Comparison of ENCODE assay signal across 8 cellular contexts in the genomic region with DNA sequence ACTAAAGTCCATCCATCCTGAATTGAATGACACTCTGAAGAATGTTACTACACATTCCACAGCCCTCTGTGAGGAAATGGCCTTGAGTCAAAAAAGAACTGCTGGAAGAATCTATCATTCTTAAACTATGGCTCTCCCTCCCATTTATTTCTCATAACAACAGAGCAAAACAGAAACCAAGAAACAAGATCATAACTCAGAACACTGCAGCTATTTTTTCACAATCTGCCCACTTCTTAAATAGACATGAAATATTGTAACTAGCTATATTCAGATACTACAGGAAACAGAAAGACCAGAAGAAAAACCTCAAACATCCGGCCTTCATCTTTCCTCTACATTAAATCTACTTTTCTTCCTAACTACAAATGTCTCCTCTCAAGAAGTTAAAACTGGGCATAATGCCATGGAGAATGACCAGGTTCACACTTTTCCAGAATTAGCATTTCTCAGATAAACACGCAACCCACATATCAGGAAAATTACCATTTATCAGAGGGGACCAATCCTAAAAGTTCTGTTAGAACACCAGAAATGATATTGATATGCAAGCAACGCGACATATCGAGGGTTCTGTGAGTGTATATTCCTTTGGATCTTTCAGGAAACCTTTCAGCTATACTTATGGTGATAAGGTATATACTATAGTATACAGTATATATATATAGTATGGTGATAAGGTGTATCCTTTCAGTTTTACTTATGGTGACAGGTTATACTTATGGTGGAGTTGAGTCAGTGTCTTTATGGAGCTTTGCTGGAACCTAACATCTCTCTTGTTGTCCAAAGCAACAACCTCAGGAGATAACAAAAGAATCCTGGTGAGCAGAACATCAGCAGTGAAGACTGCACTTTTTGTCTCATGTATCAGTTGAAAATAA.
A peak's percentile ranks its signal among the peaks of the same experiment; 100 is the strongest.
DNase-seq lines count a peak whose midpoint lies in the region; ATAC-seq and TF ChIP-seq lines count a peak whose summit lies in the region.

No MANE protein-coding gene starts in this region.

- peaks cover 48% of the 10 kb centered on the region for H3K4me1 Mint-ChIP-seq in CD14-positive monocyte

- WGBS in liver: 66% methylated on average over 5 of the region's 5 CpGs
- 81% methylated on average over 5 of the region's 5 CpGs for WGBS in prostate gland

- H3K4me1 ChIP-seq in liver (ENCODE audit: control insufficient read depth in 4 of 4, insufficient read depth in 4 of 4, low read length in 3 of 4): peaks cover 0 to 25% (median 3%) of the 10 kb centered on the region in 4 donors
- H3K4me1 ChIP-seq in prostate gland (replicated peaks): peaks cover 4% of the 10 kb centered on the region

- peak overlapping the region in 1 of 2 donors; percentile 64 for H3K9ac ChIP-seq in liver (ENCODE audit: low read depth in 1 of 2, low read length in 2 of 2)

- peaks cover 0 to 3% (median 2%) of the 10 kb centered on the region in 3 donors for H3K27me3 Mint-ChIP-seq in CD14-positive monocyte (ENCODE audit: low read depth in 3 of 3)

- H3K9me3 ChIP-seq in liver (ENCODE audit: control insufficient read depth in 4 of 4, low read length in 3 of 4) (no peaks in the 10 kb centered on the region), prostate gland (no peaks in the 10 kb centered on the region)

- peak overlapping the region; percentile 37 to 96 (median 69) for H3K27ac Mint-ChIP-seq in CD14-positive monocyte
- H3K27ac Mint-ChIP-seq in activated naive CD4-positive, alpha-beta T cell treated with anti-CD3 and anti-CD28 coated beads, Interleukin-2, amount 50 U/mL, for 72 hours: peak overlapping the region; percentile 89 to 96

- intact Hi-C loops in CD14-positive monocyte (cut with micrococcal nuclease): loop anchor here in 1 of 2 donors (10.0 kb wide), 1 partner anchor 120 kb away; no protein-coding TSS in a partner anchor
- intact Hi-C loops in prostate gland (cut with DNase I): loop anchor here (5.0 kb wide), 2 partner anchors 152 to 198 kb away; partner anchors contain the start of gene CENPU

- DNase-seq in CD14-positive monocyte (ENCODE audit: low spot score) (no peak), GOT3 (lab: John Stamatoyannopoulos, UW) (no peak), prostate gland (ENCODE audit: low spot score) (no peak), HuH-7 (ENCODE audit: low spot score) (no peak)
- no peak for DNase-seq in activated naive CD4-positive, alpha-beta T cell treated with anti-CD3 and anti-CD28 coated beads, Interleukin-2, amount 50 U/mL, for 72 hours (ENCODE audit: low spot score in 2 of 2)

- H3K4me3 Mint-ChIP-seq in CD14-positive monocyte: peak overlapping the region; percentile 56 to 67

- H3K4me3 ChIP-seq in liver (ENCODE audit: low read depth in 1 of 3, low read length in 3 of 3) (no peak overlapping the region), prostate gland (no peak overlapping the region)

- ATAC-seq in GM19372 (IDR thresholded peaks at IDR 0.05; ENCODE audit: low read depth, unreplicated experiment) (peak; percentile 52), HG03520 (IDR thresholded peaks at IDR 0.05; ENCODE audit: unreplicated experiment) (peak; percentile 57)
- ATAC-seq in activated naive CD4-positive, alpha-beta T cell treated with anti-CD3 and anti-CD28 coated beads, Interleukin-2, amount 50 U/mL, for 72 hours: peak; percentile 59 to 79

- peaks cover 0 to 2% (median 0%) of the 10 kb centered on the region in 4 donors for H3K36me3 ChIP-seq in liver (ENCODE audit: control insufficient read depth in 4 of 4, insufficient read depth in 3 of 4, low read depth in 1 of 4, low read length in 3 of 4)
- H3K36me3 ChIP-seq in prostate gland: no peaks in the 10 kb centered on the region

- TF ChIP-seq RAD21 in liver (IDR thresholded peaks at IDR 0.05): no peak

- no peak for TF ChIP-seq POLR2A in prostate gland (IDR thresholded peaks at IDR 0.05)

- H3K9me3 Mint-ChIP-seq in CD14-positive monocyte: no peaks in the 10 kb centered on the region
- H3K9me3 Mint-ChIP-seq in activated naive CD4-positive, alpha-beta T cell treated with anti-CD3 and anti-CD28 coated beads, Interleukin-2, amount 50 U/mL, for 72 hours: no peaks in the 10 kb centered on the region

- H3K27me3 ChIP-seq in liver (ENCODE audit: control insufficient read depth in 4 of 4, insufficient read depth in 4 of 4, low read length in 3 of 4) (no peaks in the 10 kb centered on the region), prostate gland (replicated peaks; ENCODE audit: insufficient read depth) (no peaks in the 10 kb centered on the region)

- H3K36me3 Mint-ChIP-seq in CD14-positive monocyte: peaks cover 0 to 4% of the 10 kb centered on the region in 2 donors
- H3K36me3 Mint-ChIP-seq in activated naive CD4-positive, alpha-beta T cell treated with anti-CD3 and anti-CD28 coated beads, Interleukin-2, amount 50 U/mL, for 72 hours: peaks cover 8 to 16% of the 10 kb centered on the region in 2 donors

- H3K27ac ChIP-seq in liver (ENCODE audit: low read depth in 1 of 2, low read length in 2 of 2) (peak overlapping the region; percentile 28 to 60), prostate gland (no peak overlapping the region)

- TF ChIP-seq CTCF in CD14-positive monocyte (IDR thresholded peaks at IDR 0.05): no peak
- no peak for TF ChIP-seq CTCF in liver (IDR thresholded peaks at IDR 0.05; ENCODE audit: low read depth, low read length, missing input control)
- TF ChIP-seq CTCF in prostate gland (IDR thresholded peaks at IDR 0.05): no peak

TF ChIP-seq in liver, 16 proteins besides CTCF, POLR2A, EP300 and RAD21:
- TF ChIP-seq RXRA (IDR thresholded peaks at IDR 0.05) (no peak), ATF3 (IDR thresholded peaks at IDR 0.05) (no peak)

Comparison
In these comparisons a context has a peak if more than half of its experiments do, and no peak if none do; other contexts are left out.
1. H3K27ac ChIP-seq: peak in liver (2 of 2); none in prostate gland (0 of 2).
2. Peak in every context shown above with its lines, with median percentiles within 50 percentile points of each other: ATAC-seq.